ENCODE assay signal across 11 cellular contexts in genomic region chr1:191993549-191993948, GRCh38.
DNase-seq lines count a peak whose midpoint lies in the region; ATAC-seq and TF ChIP-seq lines count a peak whose summit lies in the region.
"Had no signal": no experiment of that assay in that cellular context is flagged by ENCODE, and none has a peak within 500 bp of the region (broad histone marks: within the 10 kb centered on the region; RNA-seq: fewer than 3 reads in every experiment).

No MANE protein-coding gene starts in this region.

- POLR2A ChIA-PET in AG04449 (lab: Yijun Ruan, JAX) = no interaction called here

- H3K27me3 Mint-ChIP-seq in T-helper 2 cell treated with Interferon-gamma antibody and Interleukin-4, amounts not matched to agents 5 μg/mL and 100 μg/mL, for 36 hours (ENCODE audit: low read depth) = no peaks in the 10 kb centered on the region
- H3K27me3 Mint-ChIP-seq: dendritic cell treated with granulocyte-macrophage colony-stimulating factor and Interleukin-4, amounts not matched to agents 40 ng/mL and 50 ng/mL, for 4 days had no signal

- in situ Hi-C loops in SK-MEL-5 (cut with HindIII; ENCODE audit: low pct_unique_long_range_greater_than_20kb, low sequenced_read_pairs) = no loop called here

- DNase-seq in AG04449 (ENCODE audit: low read depth, low spot score) (peak; percentile 14), HPDE6-E6E7 (ENCODE audit: extremely low spot score) (peak; percentile 3), SK-MEL-5 (ENCODE audit: low read depth, low spot score) (peak; percentile 81), fibroblast of villous mesenchyme (ENCODE audit: low read depth) (peak; percentile 5), GM20000 (ENCODE audit: low spot score) (no peak), hippocampal formation (lab: John Stamatoyannopoulos, UW) (no peak)
- no peak for DNase-seq in stimulated activated effector memory CD8-positive, alpha-beta T cell treated with anti-CD3 and anti-CD28 coated beads, Interleukin-12 subunit alpha, Interleukin-12 subunit beta, amount 100 ng/mL, for 72 hours (ENCODE audit: low spot score in 2 of 2)
- no peak for DNase-seq in T-helper 2 cell treated with Interferon-gamma antibody and Interleukin-4, amounts not matched to agents 5 μg/mL and 100 μg/mL, for 36 hours (ENCODE audit: low spot score)
- DNase-seq: Calu3, NCI-H2081 treated with DMSO at 0.1 percent for 48 hours had no signal

- CTCF ChIA-PET in AG04449 (lab: Yijun Ruan, JAX) = interaction anchor here (0.7 to 5.9 kb wide), 31 partner anchors 9 to 482 kb away, joined by 3 to 62 read pairs (median 5); partner anchors contain the start of gene RGS21

- peaks cover 6% of the 10 kb centered on the region for H3K9me3 Mint-ChIP-seq in stimulated activated effector memory CD8-positive, alpha-beta T cell treated with anti-CD3 and anti-CD28 coated beads, Interleukin-12 subunit alpha, Interleukin-12 subunit beta, amount 100 ng/mL, for 72 hours
- H3K9me3 Mint-ChIP-seq in T-helper 2 cell treated with Interferon-gamma antibody and Interleukin-4, amounts not matched to agents 5 μg/mL and 100 μg/mL, for 36 hours = no peaks in the 10 kb centered on the region
- H3K9me3 Mint-ChIP-seq: dendritic cell treated with granulocyte-macrophage colony-stimulating factor and Interleukin-4, amounts not matched to agents 40 ng/mL and 50 ng/mL, for 4 days had no signal

- no peaks in the 10 kb centered on the region for H3K36me3 Mint-ChIP-seq in stimulated activated effector memory CD8-positive, alpha-beta T cell treated with anti-CD3 and anti-CD28 coated beads, Interleukin-12 subunit alpha, Interleukin-12 subunit beta, amount 100 ng/mL, for 72 hours
- H3K36me3 Mint-ChIP-seq in T-helper 2 cell treated with Interferon-gamma antibody and Interleukin-4, amounts not matched to agents 5 μg/mL and 100 μg/mL, for 36 hours (ENCODE audit: low read depth) = no peaks in the 10 kb centered on the region

- peak; percentile 35 for TF ChIP-seq CTCF in AG04449 (IDR thresholded peaks at IDR 0.05; ENCODE audit: insufficient read depth, low read length, missing control alignments)
- no peak for TF ChIP-seq CTCF in fibroblast of villous mesenchyme (IDR thresholded peaks at IDR 0.05; ENCODE audit: insufficient read depth, low read depth, low read length)
- no peak for TF ChIP-seq CTCF in GM20000 (IDR thresholded peaks at IDR 0.05; ENCODE audit: extremely low read depth, missing control alignments)

- H3K4me3 ChIP-seq in AG04449 (ENCODE audit: low read depth, low read length) = no peak overlapping the region
- no peak overlapping the region for H3K4me3 ChIP-seq in fibroblast of villous mesenchyme (ENCODE audit: low read depth, low read length)

- no peak overlapping the region for H3K4me3 Mint-ChIP-seq in stimulated activated effector memory CD8-positive, alpha-beta T cell treated with anti-CD3 and anti-CD28 coated beads, Interleukin-12 subunit alpha, Interleukin-12 subunit beta, amount 100 ng/mL, for 72 hours
- no peak overlapping the region for H3K4me3 Mint-ChIP-seq in T-helper 2 cell treated with Interferon-gamma antibody and Interleukin-4, amounts not matched to agents 5 μg/mL and 100 μg/mL, for 36 hours
- H3K4me3 Mint-ChIP-seq: dendritic cell treated with granulocyte-macrophage colony-stimulating factor and Interleukin-4, amounts not matched to agents 40 ng/mL and 50 ng/mL, for 4 days had no signal

- H3K4me1 Mint-ChIP-seq in stimulated activated effector memory CD8-positive, alpha-beta T cell treated with anti-CD3 and anti-CD28 coated beads, Interleukin-12 subunit alpha, Interleukin-12 subunit beta, amount 100 ng/mL, for 72 hours = no peaks in the 10 kb centered on the region
- no peaks in the 10 kb centered on the region for H3K4me1 Mint-ChIP-seq in T-helper 2 cell treated with Interferon-gamma antibody and Interleukin-4, amounts not matched to agents 5 μg/mL and 100 μg/mL, for 36 hours (ENCODE audit: low read depth)

- no peak for ATAC-seq in stimulated activated effector memory CD8-positive, alpha-beta T cell treated with anti-CD3 and anti-CD28 coated beads, Interleukin-12 subunit alpha, Interleukin-12 subunit beta, amount 100 ng/mL, for 72 hours

- H3K27ac Mint-ChIP-seq in stimulated activated effector memory CD8-positive, alpha-beta T cell treated with anti-CD3 and anti-CD28 coated beads, Interleukin-12 subunit alpha, Interleukin-12 subunit beta, amount 100 ng/mL, for 72 hours = no peak overlapping the region
- H3K27ac Mint-ChIP-seq in T-helper 2 cell treated with Interferon-gamma antibody and Interleukin-4, amounts not matched to agents 5 μg/mL and 100 μg/mL, for 36 hours = no peak overlapping the region
- H3K27ac Mint-ChIP-seq: dendritic cell treated with granulocyte-macrophage colony-stimulating factor and Interleukin-4, amounts not matched to agents 40 ng/mL and 50 ng/mL, for 4 days had no signal

Comparison
In these comparisons a context has a peak if more than half of its experiments do, and no peak if none do; other contexts are left out.
1. DNase-seq: peak in AG04449 (single experiment), HPDE6-E6E7 (single experiment), SK-MEL-5 (single experiment) and fibroblast of villous mesenchyme (single experiment); none in GM20000 (single experiment), stimulated activated effector memory CD8-positive, alpha-beta T cell treated with anti-CD3 and anti-CD28 coated beads, Interleukin-12 subunit alpha, Interleukin-12 subunit beta, amount 100 ng/mL, for 72 hours (0 of 2), hippocampal formation (0 of 2) and T-helper 2 cell treated with Interferon-gamma antibody and Interleukin-4, amounts not matched to agents 5 μg/mL and 100 μg/mL, for 36 hours (single experiment).